In genomic region chr2:49643149-49643548, GRCh38 we compare ENCODE assay signal across 3 cellular contexts.
"Had no signal": no experiment of that assay in that cellular context is flagged by ENCODE, and none has a peak within 500 bp of the region (broad histone marks: within the 10 kb centered on the region; RNA-seq: fewer than 3 reads in every experiment).

No MANE protein-coding gene starts in this region.

- DNase-seq: GDM1, GF-D8 had no signal

- ATAC-seq: GM12878 had no signal

- H3K4me3 ChIP-seq: GM12878 had no signal
